8 cellular contexts compared by ENCODE assay signal in the genomic region with DNA sequence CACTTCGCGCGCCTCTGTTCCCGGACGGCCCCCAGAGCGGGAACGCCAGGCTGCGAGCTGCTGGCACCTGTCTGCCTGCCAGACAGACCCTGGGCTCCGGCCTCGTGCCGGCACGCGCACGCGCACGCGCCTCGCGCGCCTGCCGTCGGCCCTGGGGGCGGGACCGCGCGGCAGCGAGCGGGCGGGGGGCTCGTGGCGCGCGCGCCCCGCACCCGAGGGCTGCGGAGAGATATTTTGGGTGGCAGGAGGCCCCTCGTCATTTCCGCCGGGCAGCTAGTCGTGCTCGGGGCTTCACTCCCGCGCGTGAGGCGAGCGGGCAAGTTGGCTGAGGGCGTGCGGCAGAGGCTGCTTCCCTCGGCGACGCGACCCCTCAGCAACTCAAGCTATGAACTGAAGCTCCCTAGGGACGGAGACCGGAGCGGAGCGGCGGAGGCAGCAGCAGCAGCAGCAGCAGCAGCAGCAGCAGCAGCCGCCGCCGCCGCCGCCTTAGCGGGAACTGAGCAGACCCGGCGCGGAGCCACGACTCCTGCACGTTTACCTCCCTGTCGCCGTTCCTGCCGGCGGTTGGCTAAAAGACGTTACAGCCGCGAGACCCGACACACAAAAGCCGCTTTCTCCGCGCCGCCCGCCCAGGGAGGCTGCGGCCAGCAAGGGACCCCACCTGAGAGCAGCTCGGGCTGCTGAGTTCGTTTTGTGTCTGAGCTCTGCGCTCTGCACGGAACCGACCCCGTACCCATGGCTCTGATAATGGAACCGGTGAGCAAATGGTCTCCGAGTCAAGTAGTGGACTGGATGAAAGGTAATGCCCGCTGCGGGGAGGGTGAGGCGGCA. TPM values are rescaled to one million over a fixed set of nuclear protein-coding genes. Genes with fewer than 3 reads are reported as not detected.
DNase-seq lines count a peak whose midpoint lies in the region; ATAC-seq and TF ChIP-seq lines count a peak whose summit lies in the region.

CNKSR2 (plus strand) TSS at position 256 of the 831 bp plus-strand sequence; CDS start at position 736, 480 bp downstream.

- H3K4me1 ChIP-seq in KMS-11 (ENCODE audit: low read depth, poor library complexity, severe bottlenecking): peaks cover 9% of the 10 kb centered on the region
- peaks cover under 1% of the 10 kb centered on the region for H3K4me1 ChIP-seq in iPS-15b (ENCODE audit: control insufficient read depth, insufficient read depth, low read length)
- no peaks in the 10 kb centered on the region for H3K4me1 ChIP-seq in smooth muscle cell (ENCODE audit: low read depth)

- no peaks in the 10 kb centered on the region for H3F3A ChIP-seq in smooth muscle cell (ENCODE audit: low read depth)

- H3K4me2 ChIP-seq in KMS-11 (peak within 1 kb of the TSS; percentile 58), smooth muscle cell (peak within 1 kb of the TSS; percentile 80)

- H3K36me3 ChIP-seq in KMS-11 (ENCODE audit: insufficient read depth): no peaks in the 10 kb centered on the region
- H3K36me3 ChIP-seq in iPS-15b (ENCODE audit: control insufficient read depth, insufficient read depth, low read length): no peaks in the 10 kb centered on the region
- no peaks in the 10 kb centered on the region for H3K36me3 ChIP-seq in smooth muscle cell (ENCODE audit: low read depth)

- H3K27ac Mint-ChIP-seq in activated naive CD8-positive, alpha-beta T cell treated with anti-CD3 and anti-CD28 coated beads, Interleukin-2, amount 50 U/mL, for 24 hours: no peak within 1 kb of the TSS

- H3K4me1 Mint-ChIP-seq in activated naive CD8-positive, alpha-beta T cell treated with anti-CD3 and anti-CD28 coated beads, Interleukin-2, amount 50 U/mL, for 24 hours: peaks cover 34% of the 10 kb centered on the region

- H3K36me3 Mint-ChIP-seq in activated naive CD8-positive, alpha-beta T cell treated with anti-CD3 and anti-CD28 coated beads, Interleukin-2, amount 50 U/mL, for 24 hours (ENCODE audit: low read depth): no peaks in the 10 kb centered on the region

- H3K27me3 Mint-ChIP-seq in activated naive CD8-positive, alpha-beta T cell treated with anti-CD3 and anti-CD28 coated beads, Interleukin-2, amount 50 U/mL, for 24 hours: no peaks in the 10 kb centered on the region

- H3K9me3 ChIP-seq in iPS-15b (ENCODE audit: control insufficient read depth, insufficient read depth, low read length): no peaks in the 10 kb centered on the region
- H3K9me3 ChIP-seq in smooth muscle cell (replicated peaks; ENCODE audit: low read depth): no peaks in the 10 kb centered on the region

- H3K9ac ChIP-seq in KMS-11: peak within 1 kb of the TSS; percentile 74
- peak within 1 kb of the TSS; percentile 71 for H3K9ac ChIP-seq in iPS-15b (ENCODE audit: low read depth, low read length)
- H3K9ac ChIP-seq in smooth muscle cell (ENCODE audit: low read depth): no peak within 1 kb of the TSS

- H3K27me3 ChIP-seq in KMS-11 (ENCODE audit: insufficient read depth, low read depth) (no peaks in the 10 kb centered on the region), iPS-15b (ENCODE audit: control insufficient read depth, insufficient read depth, low read length) (peaks cover 16% of the 10 kb centered on the region), smooth muscle cell (ENCODE audit: low read depth) (peaks cover 36% of the 10 kb centered on the region)

- peak within 1 kb of the TSS; percentile 89 for H3K4me3 Mint-ChIP-seq in activated naive CD8-positive, alpha-beta T cell treated with anti-CD3 and anti-CD28 coated beads, Interleukin-2, amount 50 U/mL, for 24 hours

- WGBS in smooth muscle cell (ENCODE audit: low lambda C conversion rate): 49% methylated on average over 85 of the region's 94 CpGs

- ATAC-seq in GM21528 (IDR thresholded peaks at IDR 0.05; ENCODE audit: low FRiP score, unreplicated experiment): peak; percentile 81
- peak; percentile 86 for ATAC-seq in activated naive CD8-positive, alpha-beta T cell treated with anti-CD3 and anti-CD28 coated beads, Interleukin-2, amount 50 U/mL, for 24 hours

- H4K20me1 ChIP-seq in KMS-11 (ENCODE audit: insufficient read depth) (no peaks in the 10 kb centered on the region), smooth muscle cell (ENCODE audit: low read depth) (no peaks in the 10 kb centered on the region)

- no peaks in the 10 kb centered on the region for H3K79me2 ChIP-seq in KMS-11 (ENCODE audit: insufficient read depth, low read depth)
- H3K79me2 ChIP-seq in smooth muscle cell (ENCODE audit: low read depth): no peaks in the 10 kb centered on the region

- H3K4me3 ChIP-seq in KMS-11 (IDR thresholded peaks at IDR 0.05; ENCODE audit: insufficient read depth, low read depth, low read length) (no peak within 1 kb of the TSS), iPS-15b (ENCODE audit: low read depth, low read length) (peak within 1 kb of the TSS; percentile 77), smooth muscle cell (peak within 1 kb of the TSS; percentile 57)

- peak within 1 kb of the TSS; percentile 85 for H2AFZ ChIP-seq in KMS-11 (ENCODE audit: low read depth)
- peak within 1 kb of the TSS; percentile 66 for H2AFZ ChIP-seq in smooth muscle cell (ENCODE audit: low read depth)

- peak within 1 kb of the TSS; percentile 68 for H3K27ac ChIP-seq in KMS-11
- no peak within 1 kb of the TSS for H3K27ac ChIP-seq in smooth muscle cell (ENCODE audit: low read depth)

- peak; percentile 22 for DNase-seq in DMS153 treated with DMSO at 0.1 percent for 48 hours (lab: John Stamatoyannopoulos, UW; ENCODE audit: unreplicated experiment)
- DNase-seq in SKM-1 treated with dmso at 0.1 percent for 144 hours (lab: John Stamatoyannopoulos, UW; ENCODE audit: unreplicated experiment): peak; percentile 52
- DNase-seq in activated naive CD8-positive, alpha-beta T cell treated with anti-CD3 and anti-CD28 coated beads, Interleukin-2, amount 50 U/mL, for 24 hours: peak; percentile 72
- no peak for DNase-seq in smooth muscle cell (lab: John Stamatoyannopoulos, UW; ENCODE audit: unreplicated experiment)
- no peak for DNase-seq in inferior parietal cortex (ENCODE audit: extremely low spot score)

- TF ChIP-seq CTCF in KMS-11 (conservative IDR thresholded peaks at IDR 0.05; ENCODE audit: low read depth, low read length): no peak
- no peak for TF ChIP-seq CTCF in smooth muscle cell (IDR thresholded peaks at IDR 0.05; ENCODE audit: borderline replicate concordance, insufficient read depth, poor library complexity, severe bottlenecking)

- no peaks in the 10 kb centered on the region for H3K9me3 Mint-ChIP-seq in activated naive CD8-positive, alpha-beta T cell treated with anti-CD3 and anti-CD28 coated beads, Interleukin-2, amount 50 U/mL, for 24 hours

RNA-seq across cellular contexts. Expression of gene CNKSR2, which starts in this region (rescaled TPM):
- total RNA-seq in smooth muscle cell: 1.1 and 1.9 TPM in 2 replicates
- polyA plus RNA-seq in smooth muscle cell: 1.2 TPM in 1 of 2 replicates, not detected in the other

Comparison
In these comparisons a context has a peak if more than half of its experiments do, and no peak if none do; other contexts are left out.
1. DNase-seq: peak in DMS153 treated with DMSO at 0.1 percent for 48 hours (single experiment), SKM-1 treated with dmso at 0.1 percent for 144 hours (single experiment) and activated naive CD8-positive, alpha-beta T cell treated with anti-CD3 and anti-CD28 coated beads, Interleukin-2, amount 50 U/mL, for 24 hours (single experiment); none in smooth muscle cell (single experiment) and inferior parietal cortex (single experiment).